ENCODE assay signal across 9 cellular contexts in genomic region chr3:115627180-115628074, GRCh38. TPM values are rescaled to one million over a fixed set of nuclear protein-coding genes. Genes with fewer than 3 reads are reported as not detected.
DNase-seq lines count a peak whose midpoint lies in the region; ATAC-seq and TF ChIP-seq lines count a peak whose summit lies in the region.
"Had no signal": no experiment of that assay in that cellular context is flagged by ENCODE, and none has a peak within 500 bp of the region (broad histone marks: within the 10 kb centered on the region; RNA-seq: fewer than 3 reads in every experiment).

No MANE protein-coding gene starts in this region.

- peaks cover 8% of the 10 kb centered on the region for H3K4me1 Mint-ChIP-seq in activated T-helper 17 cell treated with anti-CD3 and anti-CD28 coated beads, Interleukin-2, amount 50 U/mL, for 72 hours

- H3K27me3 ChIP-seq in OCI-LY3 (ENCODE audit: low read depth, low read length), result peaks cover 13% of the 10 kb centered on the region

- no peaks in the 10 kb centered on the region for H3K9me3 Mint-ChIP-seq in activated T-helper 17 cell treated with anti-CD3 and anti-CD28 coated beads, Interleukin-2, amount 50 U/mL, for 72 hours
- H3K9me3 Mint-ChIP-seq: nephron had no signal

- DNase-seq in OCI-M2 (lab: John Stamatoyannopoulos, UW; ENCODE audit: unreplicated experiment), result no peak
- DNase-seq in activated effector memory CD4-positive, alpha-beta T cell treated with anti-CD3 and anti-CD28 coated beads, Interleukin-2, amount 50 U/mL, for 16 hours, result no peak

- H3K4me2 ChIP-seq in OCI-LY3 (ENCODE audit: low read length), result peak overlapping the region; percentile 74

- H3K9ac ChIP-seq in OCI-LY3 (ENCODE audit: low read length), result peak overlapping the region; percentile 20

- H3K4me1 ChIP-seq in OCI-LY3 (ENCODE audit: low read length), result peaks cover 31% of the 10 kb centered on the region

- no peak overlapping the region for H3K27ac Mint-ChIP-seq in activated T-helper 17 cell treated with anti-CD3 and anti-CD28 coated beads, Interleukin-2, amount 50 U/mL, for 72 hours

- H3K27ac ChIP-seq in OCI-LY3 (ENCODE audit: low read length), result peak overlapping the region; percentile 56

- no peaks in the 10 kb centered on the region for H3K36me3 ChIP-seq in OCI-LY3 (replicated peaks; ENCODE audit: low read depth, low read length)

- H3K36me3 Mint-ChIP-seq in activated T-helper 17 cell treated with anti-CD3 and anti-CD28 coated beads, Interleukin-2, amount 50 U/mL, for 72 hours (ENCODE audit: low read depth), result no peaks in the 10 kb centered on the region

- no peak overlapping the region for H3K4me3 Mint-ChIP-seq in activated T-helper 17 cell treated with anti-CD3 and anti-CD28 coated beads, Interleukin-2, amount 50 U/mL, for 72 hours
- H3K4me3 Mint-ChIP-seq: nephron had no signal

- ATAC-seq in GM19467 (IDR thresholded peaks at IDR 0.05; ENCODE audit: unreplicated experiment) (peak; percentile 71), HG02981 (IDR thresholded peaks at IDR 0.05; ENCODE audit: unreplicated experiment) (peak; percentile 86), SK-N-SH treated with all-trans-retinoic acid at 6 μM for 48 hours (no peak)
- ATAC-seq in activated T-helper 17 cell treated with anti-CD3 and anti-CD28 coated beads, Interleukin-2, amount 50 U/mL, for 72 hours (replicated peaks), result no peak

- no peaks in the 10 kb centered on the region for H4K20me1 ChIP-seq in OCI-LY3 (ENCODE audit: insufficient read depth, low read length)

- H3K9me3 ChIP-seq in OCI-LY3 (ENCODE audit: insufficient read depth, low read length), result no peaks in the 10 kb centered on the region

- peak overlapping the region; percentile 31 for H3K4me3 ChIP-seq in OCI-LY3 (ENCODE audit: low read length)

- peaks cover 41% of the 10 kb centered on the region for H3K27me3 Mint-ChIP-seq in activated T-helper 17 cell treated with anti-CD3 and anti-CD28 coated beads, Interleukin-2, amount 50 U/mL, for 72 hours

- TF ChIP-seq CTCF in GM12873 (IDR thresholded peaks at IDR 0.05; ENCODE audit: insufficient read depth, low read depth, low read length, missing control alignments) (peak; percentile 20), OCI-LY3 (IDR thresholded peaks at IDR 0.05; ENCODE audit: low read depth, low read length) (no peak)

- no peaks in the 10 kb centered on the region for H3K79me2 ChIP-seq in OCI-LY3 (ENCODE audit: low read length)

- H2AFZ ChIP-seq in OCI-LY3 (ENCODE audit: low read depth, low read length), result peak overlapping the region; percentile 12

TF ChIP-seq in SK-N-SH treated with all-trans-retinoic acid at 6 μM for 48 hours, 23 proteins besides CTCF, POLR2A, EP300 and RAD21:
- no peak for TF ChIP-seq ZNF8 (CRISPR knock-in tag; IDR thresholded peaks at IDR 0.05)
- no peak for TF ChIP-seq ZNF70 (CRISPR knock-in tag; IDR thresholded peaks at IDR 0.05)
- no peak for TF ChIP-seq TOX (CRISPR knock-in tag; IDR thresholded peaks at IDR 0.05; ENCODE audit: borderline replicate concordance)
- TF ChIP-seq ISL1 (CRISPR knock-in tag; IDR thresholded peaks at IDR 0.05), result no peak
- TF ChIP-seq CSDC2 (CRISPR knock-in tag; IDR thresholded peaks at IDR 0.05), result no peak
- TF ChIP-seq ZNF565 (CRISPR knock-in tag; conservative IDR thresholded peaks at IDR 0.05; ENCODE audit: low read depth), result no peak
- no peak for TF ChIP-seq CSRNP3 (CRISPR knock-in tag; IDR thresholded peaks at IDR 0.05)
- TF ChIP-seq POU6F1 (CRISPR knock-in tag; IDR thresholded peaks at IDR 0.05; ENCODE audit: borderline replicate concordance, low read depth), result no peak
- TF ChIP-seq ZC3H10 (CRISPR knock-in tag; IDR thresholded peaks at IDR 0.05), result no peak
- no peak for TF ChIP-seq TCF4 (CRISPR knock-in tag; IDR thresholded peaks at IDR 0.05; ENCODE audit: borderline replicate concordance)
- TF ChIP-seq RARB (CRISPR knock-in tag; IDR thresholded peaks at IDR 0.05), result no peak
- no peak for TF ChIP-seq ARNTL (CRISPR knock-in tag; IDR thresholded peaks at IDR 0.05; ENCODE audit: borderline replicate concordance, low read depth)
- TF ChIP-seq PPARA (CRISPR knock-in tag; IDR thresholded peaks at IDR 0.05; ENCODE audit: borderline replicate concordance), result no peak
- TF ChIP-seq CREB5 (CRISPR knock-in tag; IDR thresholded peaks at IDR 0.05; ENCODE audit: low read depth), result no peak
- TF ChIP-seq BACH2 (CRISPR knock-in tag; IDR thresholded peaks at IDR 0.05; ENCODE audit: borderline replicate concordance), result no peak
- TF ChIP-seq OSR1 (CRISPR knock-in tag; IDR thresholded peaks at IDR 0.05), result no peak
- TF ChIP-seq ZFP30 (CRISPR knock-in tag; IDR thresholded peaks at IDR 0.05), result no peak
- TF ChIP-seq TSHZ2 (CRISPR knock-in tag; IDR thresholded peaks at IDR 0.05), result no peak
- no peak for TF ChIP-seq GLIS3 (CRISPR knock-in tag; IDR thresholded peaks at IDR 0.05)
TF ChIP-seq in SK-N-SH treated with all-trans-retinoic acid at 6 μM for 48 hours: peak in this region for 0.

RNA-seq across cellular contexts. Expression of gene GAP43, which starts 4.1 kb away (rescaled TPM):
- total RNA-seq in activated T-helper 17 cell treated with anti-CD3 and anti-CD28 coated beads, Interleukin-2, amount 50 U/mL, for 72 hours, result not detected

Comparison
In these comparisons a context has a peak if more than half of its experiments do, and no peak if none do; other contexts are left out.
1. ATAC-seq: peak in GM19467 (single experiment) and HG02981 (single experiment); none in SK-N-SH treated with all-trans-retinoic acid at 6 μM for 48 hours (single experiment) and activated T-helper 17 cell treated with anti-CD3 and anti-CD28 coated beads, Interleukin-2, amount 50 U/mL, for 72 hours (single experiment).